Comparison of ENCODE assay signal across 13 cellular contexts in the genomic region with DNA sequence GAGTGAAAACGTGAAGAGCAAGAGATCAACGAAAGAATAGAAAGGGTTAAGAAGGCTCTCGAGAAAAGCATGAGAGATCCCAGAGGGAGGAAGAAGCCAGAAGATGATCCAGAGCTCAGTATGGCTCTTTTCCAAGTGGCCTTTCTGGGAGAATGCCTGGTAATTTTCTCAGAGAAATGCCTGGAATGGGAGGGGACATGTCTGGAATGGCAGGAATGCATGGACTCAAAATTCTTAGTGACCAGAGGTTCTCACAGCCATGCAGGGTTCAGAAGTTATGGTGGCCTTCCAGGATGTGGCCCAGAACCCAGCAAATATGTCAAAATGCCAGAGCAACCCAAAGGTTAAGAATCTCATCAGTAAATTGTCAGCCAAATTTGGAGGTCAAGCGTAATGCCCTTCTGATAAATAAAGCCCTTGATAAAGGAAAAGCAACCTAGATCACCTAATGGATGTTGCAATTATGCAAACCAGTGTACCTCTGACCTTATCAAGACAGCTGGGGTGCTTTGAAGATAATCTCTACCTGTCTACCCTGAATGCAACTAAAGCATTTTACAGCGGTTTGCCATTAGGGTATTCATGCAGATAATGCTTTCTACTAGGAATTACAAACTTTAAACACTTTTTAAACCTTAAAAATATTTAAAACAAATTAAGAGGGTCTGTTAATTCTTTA. TPM values are rescaled to one million over a fixed set of nuclear protein-coding genes. Genes with fewer than 3 reads are reported as not detected.
DNase-seq lines count a peak whose midpoint lies in the region; ATAC-seq and TF ChIP-seq lines count a peak whose summit lies in the region.
"Had no signal": no experiment of that assay in that cellular context is flagged by ENCODE, and none has a peak within 500 bp of the region (broad histone marks: within the 10 kb centered on the region; RNA-seq: fewer than 3 reads in every experiment).

No MANE protein-coding gene starts in this region.

- H3K36me3 ChIP-seq in PC-9 (ENCODE audit: low read depth): no peaks in the 10 kb centered on the region
- H3K36me3 ChIP-seq: stomach had no signal

- CTCF ChIA-PET in PC-9 (lab: Charles Lee): interaction anchor here (0.7 kb wide), 1 partner anchor 57 kb away, joined by 3 read pairs; the partner anchor contains the start of gene EEIG2

- peak overlapping the region; percentile 76 for H3K27ac ChIP-seq in PC-9
- H3K27ac ChIP-seq: stomach had no signal

- H3K9me3 ChIP-seq in PC-9 (ENCODE audit: insufficient read depth, low read depth): no peaks in the 10 kb centered on the region
- H3K9me3 ChIP-seq: stomach had no signal

- peaks cover 34% of the 10 kb centered on the region for H3K4me1 ChIP-seq in PC-9 (replicated peaks; ENCODE audit: insufficient read depth)
- H3K4me1 ChIP-seq: stomach had no signal

- no peaks in the 10 kb centered on the region for H3K9me2 ChIP-seq in PC-9 (ENCODE audit: insufficient read depth)

- H3K4me3 ChIP-seq in PC-9 (no peak overlapping the region), epithelial cell of proximal tubule (ENCODE audit: low read depth, low read length) (no peak overlapping the region)
- H3K4me3 ChIP-seq: stomach had no signal

- POLR2A ChIA-PET in PC-9 (lab: Charles Lee; ENCODE audit: unreplicated experiment): interaction anchor here (0.6 to 1.0 kb wide), 4 partner anchors 303 to 780 kb away, joined by 3 to 4 read pairs (median 4); partner anchors contain the start of gene SLC25A24

- no peaks in the 10 kb centered on the region for H3K79me2 ChIP-seq in PC-9 (ENCODE audit: low read depth)

- DNase-seq in GM03348 (ENCODE audit: low spot score): peak; percentile 81
- peak; percentile 79 to 96 for DNase-seq in PC-9
- DNase-seq in epithelial cell of proximal tubule (ENCODE audit: low read depth): peak; percentile 46
- no peak for DNase-seq in omental fat pad (ENCODE audit: low spot score)
- no peak for DNase-seq in activated CD4-positive, alpha-beta T cell treated with anti-CD3 and anti-CD28 coated beads, Interleukin-2, amount 50 U/mL, for 1 hour
- no peak for DNase-seq in GM13977 (ENCODE audit: low spot score)
- DNase-seq in NCI-H2196 (lab: John Stamatoyannopoulos, UW; ENCODE audit: unreplicated experiment): no peak
- no peak for DNase-seq in SHP77 (lab: John Stamatoyannopoulos, UW)
- DNase-seq: NCI-H2029 treated with DMSO at 0.1 percent for 48 hours; stimulated activated CD4-positive, alpha-beta T cell treated with anti-CD3 and anti-CD28 coated beads, Interleukin-1b, Interleukin-23, amount 100 ng/mL, for 48 hours; stomach had no signal

- TF ChIP-seq CTCF in PC-9 (conservative IDR thresholded peaks at IDR 0.05): no peak
- TF ChIP-seq CTCF in epithelial cell of proximal tubule (conservative IDR thresholded peaks at IDR 0.05; ENCODE audit: low read depth, low read length): no peak
- no peak for TF ChIP-seq CTCF in omental fat pad (IDR thresholded peaks at IDR 0.05)
- no peak for TF ChIP-seq CTCF in GM13977 (IDR thresholded peaks at IDR 0.05; ENCODE audit: extremely low read depth, insufficient read depth, missing control alignments)

- intact Hi-C loops in PC-9 (cut with micrococcal nuclease; ENCODE audit: unreplicated experiment): loop anchor here (2.0 to 5.0 kb wide), 2 partner anchors 244 to 306 kb away; partner anchors contain the start of gene STXBP3

- H4K20me1 ChIP-seq in PC-9 (ENCODE audit: insufficient read depth): no peaks in the 10 kb centered on the region

- no peak overlapping the region; the same call in 1 of the 2 replicates for H2AFZ ChIP-seq in PC-9

- H3F3A ChIP-seq in PC-9 (ENCODE audit: insufficient read depth, low read depth): peaks cover 13% of the 10 kb centered on the region

- H3K27me3 ChIP-seq in PC-9 (ENCODE audit: insufficient read depth, low read depth): no peaks in the 10 kb centered on the region
- H3K27me3 ChIP-seq: stomach had no signal

- peak overlapping the region; percentile 34 for H3K4me2 ChIP-seq in PC-9

- ATAC-seq in omental fat pad (ENCODE audit: low FRiP score): peak; percentile 48
- ATAC-seq: Right ventricle myocardium inferior had no signal

- no TSS peak for BruUV-seq in PC-9 (replicated peaks; lab: Mats Ljungman, UMichigan)

- in situ Hi-C loops in GM13977 (cut with MboI; ENCODE audit: low pct_unique_long_range_greater_than_20kb, low sequenced_read_pairs, unreplicated experiment): loop anchor here (5.0 kb wide), 1 partner anchor 59 kb away; the partner anchor contains the start of gene EEIG2

RNA-seq across cellular contexts. Expression of gene NBPF6, which starts 53.1 kb away (rescaled TPM):
- total RNA-seq in PC-9 (2021) (0.94 TPM in 1 of 2 replicates, not detected in the other), epithelial cell of proximal tubule (not detected in 2 replicates), omental fat pad (not detected)
- total RNA-seq: activated CD8-positive, alpha-beta memory T cell treated with anti-CD3 and anti-CD28 coated beads for 36 hours; Right ventricle myocardium inferior; stomach had no signal

RNA-seq across cellular contexts. Expression of gene EEIG2, which starts 56.7 kb away (rescaled TPM):
- total RNA-seq in PC-9 (2021): 31.6 and 31.9 TPM in 2 replicates
- 6.1 TPM in 2 replicates for total RNA-seq in epithelial cell of proximal tubule
- 10 to 100 TPM; 14.3 to 25.5 (median 17.8) TPM for total RNA-seq in omental fat pad

Comparison
In these comparisons a context has a peak if more than half of its experiments do, and no peak if none do; other contexts are left out.
1. DNase-seq: peak in GM03348 (single experiment), PC-9 (2 of 2) and epithelial cell of proximal tubule (single experiment); none in omental fat pad (single experiment), activated CD4-positive, alpha-beta T cell treated with anti-CD3 and anti-CD28 coated beads, Interleukin-2, amount 50 U/mL, for 1 hour (single experiment), GM13977 (single experiment), NCI-H2196 (single experiment) and SHP77 (0 of 2).